ENCODE assay signal across 26 cellular contexts in the genomic region with DNA sequence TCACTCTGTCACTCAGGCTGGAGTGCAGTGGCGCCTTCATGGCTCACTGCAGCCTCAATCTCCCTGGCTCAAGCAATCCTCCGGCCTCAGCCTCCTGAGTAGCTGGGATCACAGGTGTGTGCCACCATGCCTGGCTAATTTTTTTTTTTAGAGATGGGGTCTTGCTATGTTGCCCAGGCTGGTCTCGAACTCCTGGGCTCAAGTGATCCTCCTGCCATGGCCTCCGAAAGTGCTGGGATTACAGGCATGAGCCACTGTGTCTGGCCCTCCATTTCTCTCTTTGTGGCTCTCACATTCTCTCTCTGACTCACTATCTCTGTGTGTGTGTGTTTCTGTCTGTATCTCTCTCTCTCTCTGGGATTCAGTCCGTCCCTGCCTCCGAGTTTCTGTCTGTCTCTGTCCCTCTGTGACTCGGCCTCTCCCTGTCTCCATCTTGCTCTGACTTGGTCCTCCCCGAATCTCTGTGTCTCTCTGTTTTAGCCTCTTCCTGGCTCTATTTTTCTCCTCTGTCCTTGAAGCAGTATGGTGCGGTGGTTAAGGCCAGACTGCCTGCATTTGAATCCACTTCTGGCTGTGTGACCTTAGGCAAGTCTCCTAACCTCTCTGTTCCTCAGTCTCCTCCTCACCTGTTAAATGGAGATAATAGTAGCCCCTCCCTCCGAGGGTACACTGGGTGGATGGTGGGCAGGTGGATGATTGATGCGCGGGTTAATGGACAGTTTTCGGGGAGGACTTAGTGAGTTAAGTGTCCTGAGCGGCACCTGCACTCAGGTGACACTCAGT. TPM values are rescaled to one million over a fixed set of nuclear protein-coding genes. Genes with fewer than 3 reads are reported as not detected.
"Had no signal": no experiment of that assay in that cellular context is flagged by ENCODE, and none has a peak within 500 bp of the region (broad histone marks: within the 10 kb centered on the region; RNA-seq: fewer than 3 reads in every experiment).

No MANE protein-coding gene starts in this region.

- DNase-seq: colonic mucosa; effector CD4-positive, alpha-beta T cell; endodermal cell; heart right ventricle; hypothalamus; natural killer cell; occipital lobe; psoas muscle; retina; spleen; stimulated activated CD4-positive, alpha-beta T cell treated with anti-CD3 and anti-CD28 coated beads, Interleukin-15, amount 100 ng/mL, for 24 hours; stimulated activated CD4-positive, alpha-beta T cell treated with anti-CD3 and anti-CD28 coated beads, Interleukin-1b, Interleukin-23, amount 100 ng/mL, for 48 hours; stimulated activated CD4-positive, alpha-beta T cell treated with anti-CD3 and anti-CD28 coated beads, Interleukin-4, amount 100 ng/mL, for 24 hours; tibial artery; upper lobe of right lung had no signal

- H3K36me3 ChIP-seq: colonic mucosa, heart right ventricle, spleen, tibial artery, upper lobe of right lung, vagina had no signal

- FAIRE-seq: endothelial cell of umbilical vein, frontal cortex, islet of Langerhans had no signal

- H3K36me3 Mint-ChIP-seq: memory B cell; natural killer cell; stimulated activated memory B cell treated with anti-CD40 and anti-IgM and Interleukin-4, amounts not matched to agents 10 μg/mL and 1 μg/mL and 100 μg/mL, for 72 hours had no signal

- ATAC-seq: heart right ventricle; left lobe of liver; natural killer cell; psoas muscle; sciatic nerve; stimulated activated memory B cell treated with anti-CD40 and anti-IgM and Interleukin-4, amounts not matched to agents 10 μg/mL and 1 μg/mL and 100 μg/mL, for 72 hours; upper lobe of right lung had no signal

- H3K27ac ChIP-seq: colonic mucosa, heart right ventricle, psoas muscle, spleen, tibial artery, upper lobe of right lung, vagina had no signal

- H3K4me3 Mint-ChIP-seq: endodermal cell; memory B cell; mesothelial cell of epicardium; natural killer cell; neural crest cell; stimulated activated memory B cell treated with anti-CD40 and anti-IgM and Interleukin-4, amounts not matched to agents 10 μg/mL and 1 μg/mL and 100 μg/mL, for 72 hours; stimulated activated naive CD8-positive, alpha-beta T cell treated with anti-CD3 and anti-CD28 coated beads, Interleukin-15, Interleukin-2, amounts not matched to agents 100 ng/mL and 50 ng/mL, for 24 hours had no signal

- H3K4me3 ChIP-seq: colonic mucosa, heart right ventricle, psoas muscle, spleen, tibial artery, upper lobe of right lung, vagina had no signal

- H3K27me3 ChIP-seq: colonic mucosa, vagina had no signal

- H3K4me1 ChIP-seq: colonic mucosa, heart right ventricle, psoas muscle, spleen, tibial artery, upper lobe of right lung, vagina had no signal

- H3K9me3 ChIP-seq: colonic mucosa, heart right ventricle, psoas muscle, spleen, tibial artery, upper lobe of right lung, vagina had no signal

- H3K9me3 Mint-ChIP-seq: endodermal cell; natural killer cell; neural crest cell; stimulated activated naive CD8-positive, alpha-beta T cell treated with anti-CD3 and anti-CD28 coated beads, Interleukin-15, Interleukin-2, amounts not matched to agents 100 ng/mL and 50 ng/mL, for 24 hours had no signal

- H3K4me1 Mint-ChIP-seq: natural killer cell; stimulated activated memory B cell treated with anti-CD40 and anti-IgM and Interleukin-4, amounts not matched to agents 10 μg/mL and 1 μg/mL and 100 μg/mL, for 72 hours had no signal

- H3K27ac Mint-ChIP-seq: endodermal cell; memory B cell; mesothelial cell of epicardium; natural killer cell; stimulated activated memory B cell treated with anti-CD40 and anti-IgM and Interleukin-4, amounts not matched to agents 10 μg/mL and 1 μg/mL and 100 μg/mL, for 72 hours; stimulated activated naive CD8-positive, alpha-beta T cell treated with anti-CD3 and anti-CD28 coated beads, Interleukin-15, Interleukin-2, amounts not matched to agents 100 ng/mL and 50 ng/mL, for 24 hours had no signal

RNA-seq across cellular contexts. Expression of gene MEIS3, which starts 11.0 kb away (rescaled TPM):
- total RNA-seq: natural killer cell had no signal
- polyA plus RNA-seq: endothelial cell of umbilical vein had no signal
